ENCODE assay signal across 1 cellular context in the genomic region with DNA sequence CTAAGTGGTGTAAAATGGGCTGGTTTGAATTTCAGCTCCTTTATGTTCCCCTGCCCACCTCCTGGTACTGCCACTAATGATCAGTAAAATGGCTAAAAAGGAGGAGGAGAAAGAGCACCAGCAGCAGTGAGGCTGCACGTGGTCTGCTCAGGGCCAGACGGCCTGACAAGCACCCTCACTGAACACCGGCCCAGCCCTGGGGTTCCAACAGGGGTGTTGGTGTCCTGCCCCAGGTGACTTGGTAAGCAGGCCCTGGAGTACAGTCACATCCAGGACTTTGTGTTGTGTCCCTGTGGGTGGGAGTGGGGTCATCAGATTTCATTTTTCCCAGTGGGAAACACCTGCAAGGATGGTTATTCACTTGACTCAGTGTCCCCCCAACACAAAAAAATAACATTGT.
TF ChIP-seq lines count a peak whose summit lies in the region.

No MANE protein-coding gene starts in this region.

TF ChIP-seq in IMR-90, 13 proteins besides CTCF, POLR2A, EP300 and RAD21:
- TF ChIP-seq FOS (IDR thresholded peaks at IDR 0.05; ENCODE audit: low read depth, low read length), result no peak
- no peak for TF ChIP-seq CEBPB (IDR thresholded peaks at IDR 0.05; ENCODE audit: low read depth, low read length)
- no peak for TF ChIP-seq MAZ (IDR thresholded peaks at IDR 0.05; ENCODE audit: borderline replicate concordance, low read depth, low read length)
- no peak for TF ChIP-seq NFE2L2 (IDR thresholded peaks at IDR 0.05; ENCODE audit: low read depth, low read length)
